In genomic region chr13:32087955-32088747, GRCh38 we compare ENCODE assay signal across 22 cellular contexts. TPM values are rescaled to one million over a fixed set of nuclear protein-coding genes. Genes with fewer than 3 reads are reported as not detected.
DNase-seq lines count a peak whose midpoint lies in the region; TF ChIP-seq lines count a peak whose summit lies in the region.
"Had no signal": no experiment of that assay in that cellular context is flagged by ENCODE, and none has a peak within 500 bp of the region (broad histone marks: within the 10 kb centered on the region; RNA-seq: fewer than 3 reads in every experiment).

No MANE protein-coding gene starts in this region.

- no peaks in the 10 kb centered on the region for H3K79me2 ChIP-seq in GM23248 (ENCODE audit: insufficient read depth)

- H3K4me3 ChIP-seq in GM23248 (no peak overlapping the region), SJSA1 (no peak overlapping the region), vagina (no peak overlapping the region)
- H3K4me3 ChIP-seq: adrenal gland, GM23338, SJCRH30, suprapubic skin had no signal

- H3K9ac ChIP-seq in GM23248 = no peak overlapping the region

- WGBS in GM23248 (ENCODE audit: low coverage in 1 of 2, low lambda C conversion rate in 2 of 2, missing lambda C conversion rate in 2 of 2), 2 experiments = 68 to 70% methylated on average over 1 of the region's 1 CpG

- no peaks in the 10 kb centered on the region for H4K20me1 ChIP-seq in GM23248 (ENCODE audit: insufficient read depth)

- H3K27ac ChIP-seq in GM23248 = no peak overlapping the region
- 0 out of 2 replicates have a peak overlapping the region, but pooled peaks have one; percentile 8 for H3K27ac ChIP-seq in SJSA1
- H3K27ac ChIP-seq in vagina = no peak overlapping the region
- H3K27ac ChIP-seq: adrenal gland, SJCRH30, suprapubic skin had no signal

- 0 out of 2 replicates have a peak, but pooled peaks cover 7% of the 10 kb centered on the region for H3K4me1 ChIP-seq in GM23248 (ENCODE audit: insufficient read depth)
- H3K4me1 ChIP-seq in SJSA1 (replicated peaks) = peaks cover 19% of the 10 kb centered on the region
- no peaks in the 10 kb centered on the region for H3K4me1 ChIP-seq in vagina
- H3K4me1 ChIP-seq: adrenal gland had no signal

- TF ChIP-seq POLR2A in vagina (IDR thresholded peaks at IDR 0.05) = no peak

- TF ChIP-seq CTCF in vagina (IDR thresholded peaks at IDR 0.05) = no peak

- in situ Hi-C loops in GM23248 (cut with MboI) = no loop called here

- DNase-seq in GM23248 (peak; percentile 15), SJSA1 (ENCODE audit: low read depth in 1 of 2, low spot score in 2 of 2) (no peak), fibroblast of peridontal ligament (ENCODE audit: extremely low read depth) (peak; percentile 11), renal cortical epithelial cell (ENCODE audit: low read depth) (peak; percentile 37), RPMI8226 (no peak), vagina (ENCODE audit: extremely low spot score in 2 of 2) (no peak)
- no peak for DNase-seq in effector CD4-positive, alpha-beta T cell
- DNase-seq: activated CD4-positive, alpha-beta T cell treated with anti-CD3 and anti-CD28 coated beads for 4 hours; activated T-cell treated with anti-CD3 and anti-CD28 coated beads, Interleukin-2, amount 50 U/mL, for 24 hours; adrenal gland; KBM-7; mammary epithelial cell; MM.1S; naive B cell; NCI-H1417 treated with DMSO at 0.1 percent for 48 hours; NCI-H2171 treated with DMSO at 0.1 percent for 48 hours; NCI-H524 treated with DMSO at 0.1 percent for 48 hours; nucleus accumbens; SJCRH30; stimulated activated CD4-positive, alpha-beta T cell treated with anti-CD3 and anti-CD28 coated beads, Interleukin-2, amount 100 ng/mL, for 48 hours had no signal

- no peaks in the 10 kb centered on the region for H3K9me2 ChIP-seq in GM23248 (ENCODE audit: insufficient read depth)

- H3K4me2 ChIP-seq in GM23248 (ENCODE audit: unreplicated experiment) = no peak overlapping the region
- H3K4me2 ChIP-seq: GM23338 had no signal

- no peak overlapping the region for H2AFZ ChIP-seq in GM23248
- H2AFZ ChIP-seq: GM23338 had no signal

- intact Hi-C loops in vagina (cut with DNase I) = no loop called here

- H3K27me3 ChIP-seq in GM23248 (replicated peaks; ENCODE audit: insufficient read depth) (no peaks in the 10 kb centered on the region), SJSA1 (replicated peaks) (no peaks in the 10 kb centered on the region), vagina (no peaks in the 10 kb centered on the region)
- H3K27me3 ChIP-seq: adrenal gland, SJCRH30, suprapubic skin had no signal

- H3F3A ChIP-seq in GM23248 (ENCODE audit: insufficient read depth) = no peaks in the 10 kb centered on the region

- H3K36me3 ChIP-seq in GM23248 (ENCODE audit: low read depth) = no peaks in the 10 kb centered on the region
- H3K36me3 ChIP-seq in SJSA1 = no peaks in the 10 kb centered on the region
- H3K36me3 ChIP-seq in vagina = no peaks in the 10 kb centered on the region
- H3K36me3 ChIP-seq: adrenal gland, SJCRH30, suprapubic skin had no signal

- H3K9me3 ChIP-seq in GM23248 (ENCODE audit: low read depth) = no peaks in the 10 kb centered on the region
- H3K9me3 ChIP-seq in SJSA1 (replicated peaks) = no peaks in the 10 kb centered on the region
- H3K9me3 ChIP-seq in vagina = no peaks in the 10 kb centered on the region
- H3K9me3 ChIP-seq: adrenal gland, SJCRH30, suprapubic skin had no signal

RNA-seq across cellular contexts. Expression of gene FRY, which starts 56.6 kb away (rescaled TPM):
- total RNA-seq in GM23248 (2014; rRNA removed; shearing (Covaris generic)) = 3.4 and 4.3 TPM in 2 replicates
- polyA plus RNA-seq in GM23248 (2016; fragmentation: Nextera tagmentation; extraction: Ambion mirVana) = 2.2 and 2.3 TPM in 2 replicates
- total RNA-seq in SJSA1 (2014; rRNA removed; shearing (Covaris generic)) = 2.0 and 2.5 TPM in 2 replicates
- 2.6 and 16.2 TPM in 2 replicates for total RNA-seq in renal cortical epithelial cell
- 11.0 TPM for total RNA-seq in vagina

Comparison
In these comparisons a context has a peak if more than half of its experiments do, and no peak if none do; other contexts are left out.
1. DNase-seq: peak in GM23248 (single experiment), fibroblast of peridontal ligament (single experiment) and renal cortical epithelial cell (single experiment); none in SJSA1 (0 of 2), effector CD4-positive, alpha-beta T cell (single experiment), RPMI8226 (single experiment) and vagina (0 of 2).